9 cellular contexts compared by ENCODE assay signal in the genomic region with DNA sequence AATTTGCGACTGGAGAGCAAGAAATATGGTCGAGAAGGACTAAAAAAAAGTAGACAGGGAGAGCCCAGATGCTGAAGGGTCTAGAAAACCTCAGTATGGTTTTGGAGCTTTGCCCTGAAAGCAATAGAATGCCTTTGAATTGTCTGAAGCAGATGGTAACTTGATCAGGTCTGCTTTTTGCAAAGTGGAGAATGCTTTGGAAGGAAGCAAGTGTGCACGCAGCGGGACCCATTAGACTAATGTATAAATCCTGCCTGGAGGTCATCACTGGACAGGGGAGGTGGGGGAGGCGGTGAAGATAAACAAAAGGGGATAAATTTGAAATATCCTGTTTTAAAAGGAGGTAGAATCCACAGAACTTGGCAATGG. TPM values are rescaled to one million over a fixed set of nuclear protein-coding genes. Genes with fewer than 3 reads are reported as not detected.
DNase-seq lines count a peak whose midpoint lies in the region; ATAC-seq and TF ChIP-seq lines count a peak whose summit lies in the region.
"Had no signal": no experiment of that assay in that cellular context is flagged by ENCODE, and none has a peak within 500 bp of the region (broad histone marks: within the 10 kb centered on the region; RNA-seq: fewer than 3 reads in every experiment).

No MANE protein-coding gene starts in this region.

- H3K27ac ChIP-seq in esophagus muscularis mucosa (replicated peaks in 1 of 4) (peak overlapping the region; percentile 80 to 92 (median 84)), parathyroid adenoma (peak overlapping the region; percentile 69)

- H3K4me1 ChIP-seq in esophagus muscularis mucosa: peaks cover 20 to 29% (median 21%) of the 10 kb centered on the region in 4 donors
- H3K4me1 ChIP-seq in parathyroid adenoma: peaks cover 5% of the 10 kb centered on the region

- 12% methylated on average over 5 of the region's 5 CpGs for WGBS in esophagus muscularis mucosa

- H3K36me3 ChIP-seq in esophagus muscularis mucosa (peaks cover 0 to 40% (median 31%) of the 10 kb centered on the region in 4 donors), parathyroid adenoma (ENCODE audit: control insufficient read depth, insufficient read depth, low read length) (no peaks in the 10 kb centered on the region)

- intact Hi-C loops in esophagus muscularis mucosa (cut with DNase I): no loop called here

- H3K27me3 Mint-ChIP-seq in activated naive CD4-positive, alpha-beta T cell treated with anti-CD3 and anti-CD28 coated beads, Interleukin-2, amount 10 ng/mL, durations not matched to agents 7 days and 5 days: no peaks in the 10 kb centered on the region

- peaks cover 48% of the 10 kb centered on the region for H3K4me1 Mint-ChIP-seq in activated naive CD4-positive, alpha-beta T cell treated with anti-CD3 and anti-CD28 coated beads, Interleukin-2, amount 10 ng/mL, durations not matched to agents 7 days and 5 days

- H3K4me3 ChIP-seq in esophagus muscularis mucosa (peak overlapping the region; percentile 83 to 91 (median 87)), parathyroid adenoma (ENCODE audit: low read depth, low read length) (peak overlapping the region; percentile 81)

- no peak for ATAC-seq in GM21526 (IDR thresholded peaks at IDR 0.05; ENCODE audit: low FRiP score, unreplicated experiment)
- no peak for ATAC-seq in HG02938 (IDR thresholded peaks at IDR 0.05; ENCODE audit: unreplicated experiment)

- no peak for TF ChIP-seq EP300 in esophagus muscularis mucosa (IDR thresholded peaks at IDR 0.05)

- H3K79me2 ChIP-seq in parathyroid adenoma: peaks cover 10% of the 10 kb centered on the region

- no peak for TF ChIP-seq POLR2A in esophagus muscularis mucosa (IDR thresholded peaks at IDR 0.05; ENCODE audit: low read depth)

- H3K4me2 ChIP-seq in parathyroid adenoma (ENCODE audit: low read length): peak overlapping the region; percentile 92

- peaks cover 38% of the 10 kb centered on the region for H3K36me3 Mint-ChIP-seq in activated naive CD4-positive, alpha-beta T cell treated with anti-CD3 and anti-CD28 coated beads, Interleukin-2, amount 10 ng/mL, durations not matched to agents 7 days and 5 days

- H3K9me3 ChIP-seq in esophagus muscularis mucosa (no peaks in the 10 kb centered on the region), parathyroid adenoma (ENCODE audit: control insufficient read depth, low read length) (no peaks in the 10 kb centered on the region)

- peak overlapping the region; percentile 64 for H3K27ac Mint-ChIP-seq in activated naive CD4-positive, alpha-beta T cell treated with anti-CD3 and anti-CD28 coated beads, Interleukin-2, amount 10 ng/mL, durations not matched to agents 7 days and 5 days

- no peak overlapping the region for H3K9ac ChIP-seq in parathyroid adenoma

- no peaks in the 10 kb centered on the region for H3K9me3 Mint-ChIP-seq in activated naive CD4-positive, alpha-beta T cell treated with anti-CD3 and anti-CD28 coated beads, Interleukin-2, amount 10 ng/mL, durations not matched to agents 7 days and 5 days

- H3K27me3 ChIP-seq in esophagus muscularis mucosa (no peaks in the 10 kb centered on the region), parathyroid adenoma (ENCODE audit: control insufficient read depth, insufficient read depth, low read length) (no peaks in the 10 kb centered on the region)

- no peak for TF ChIP-seq CTCF in esophagus muscularis mucosa (IDR thresholded peaks at IDR 0.05)
- TF ChIP-seq CTCF in parathyroid adenoma (IDR thresholded peaks at IDR 0.05): no peak

- no peak for DNase-seq in activated naive CD4-positive, alpha-beta T cell treated with anti-CD3 and anti-CD28 coated beads, Interleukin-2, amount 10 ng/mL, durations not matched to agents 7 days and 5 days
- DNase-seq in activated naive CD4-positive, alpha-beta T cell treated with anti-CD3 and anti-CD28 coated beads, Interleukin-2, amount 50 U/mL, for 16 hours: no peak
- DNase-seq in RPMI8226: peak; percentile 21
- DNase-seq in esophagus muscularis mucosa (ENCODE audit: extremely low spot score): no peak
- DNase-seq in UCSD-AML1 (lab: John Stamatoyannopoulos, UW; ENCODE audit: unreplicated experiment): no peak

- H2AFZ ChIP-seq in parathyroid adenoma: peak overlapping the region; percentile 74

- H3K4me3 Mint-ChIP-seq in activated naive CD4-positive, alpha-beta T cell treated with anti-CD3 and anti-CD28 coated beads, Interleukin-2, amount 10 ng/mL, durations not matched to agents 7 days and 5 days: peak overlapping the region; percentile 87

- CTCF ChIA-PET in activated naive CD4-positive, alpha-beta T cell treated with anti-CD3 and anti-CD28 coated beads, Interleukin-2, amount 10 ng/mL, durations not matched to agents 7 days and 5 days (lab: Charles Lee): interaction anchor here (0.6 to 1.6 kb wide), 4 partner anchors 12 to 54 kb away, joined by 3 to 6 read pairs (median 4); a partner anchor contains a TSS

RNA-seq across cellular contexts. Expression of gene HINFP, which starts 0.8 kb away (rescaled TPM):
- 10 to 100 TPM; 22.8 to 30.8 (median 26.4) TPM for total RNA-seq in esophagus muscularis mucosa

RNA-seq across cellular contexts. Expression of gene C2CD2L, which starts 13.5 kb away (rescaled TPM):
- 10 to 100 TPM in 2 of 4 donors, 1 to 10 TPM in 2; 7.5 to 15.2 (median 9.4) TPM for total RNA-seq in esophagus muscularis mucosa

RNA-seq across cellular contexts. Expression of gene DPAGT1, which starts 19.0 kb away (rescaled TPM):
- 10 to 100 TPM; 14.2 to 28.7 (median 19.9) TPM for total RNA-seq in esophagus muscularis mucosa

RNA-seq across cellular contexts. Expression of gene ABCG4, which starts 28.2 kb away (rescaled TPM):
- 1 to 10 TPM in 1 of 4 donors, under 1 TPM in 3; 0.33 to 1.4 (median 0.60) TPM for total RNA-seq in esophagus muscularis mucosa
- total RNA-seq: lung microvascular endothelial cell had no signal

RNA-seq across cellular contexts. Expression of gene HMBS, which starts 35.9 kb away (rescaled TPM):
- 1 to 10 TPM; 3.1 to 7.8 (median 6.1) TPM for total RNA-seq in esophagus muscularis mucosa
